In the genomic region with DNA sequence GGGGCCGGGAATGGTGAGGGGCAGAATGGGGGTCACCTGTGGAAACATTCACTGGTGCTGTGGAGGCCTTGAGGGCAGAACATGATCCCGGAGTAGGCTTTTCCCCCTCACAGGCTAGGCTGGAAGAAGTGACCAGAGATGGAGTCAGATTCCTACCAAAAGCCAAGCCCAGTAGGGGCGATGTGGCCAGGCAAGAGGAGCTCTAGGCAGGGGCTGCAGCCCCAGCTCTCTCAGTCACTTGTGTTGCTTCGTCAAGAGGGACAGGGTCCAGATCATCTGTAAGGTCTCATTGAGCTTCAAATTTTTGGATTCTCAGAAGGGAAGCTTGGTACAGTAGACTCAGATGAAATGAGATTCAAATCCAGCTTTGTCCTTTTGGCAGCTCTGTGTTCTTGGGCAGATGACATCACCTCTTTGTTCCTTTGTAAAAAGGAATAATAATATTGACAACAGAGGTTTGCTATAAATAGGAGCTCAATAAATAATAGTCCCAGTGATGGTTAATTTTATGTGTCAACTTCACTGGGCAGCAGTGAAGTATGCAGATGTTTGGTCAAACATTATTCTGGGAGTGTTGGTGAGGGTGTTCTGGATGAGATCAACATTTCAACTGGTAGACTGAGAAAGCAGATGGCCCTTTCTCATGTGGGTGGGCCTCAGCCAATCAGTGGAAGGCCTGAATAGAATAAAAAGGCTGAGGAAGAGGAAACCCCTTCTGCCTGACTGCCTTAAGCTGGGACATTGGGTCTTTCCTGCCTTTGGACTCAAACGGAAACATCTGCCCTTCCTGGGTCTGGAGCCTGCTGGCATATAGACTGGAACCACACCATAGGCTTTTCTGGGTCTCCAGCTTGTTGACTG, we compare ENCODE assay signal across 15 cellular contexts.
"Had no signal": no experiment of that assay in that cellular context is flagged by ENCODE, and none has a peak within 500 bp of the region (broad histone marks: within the 10 kb centered on the region; RNA-seq: fewer than 3 reads in every experiment).

No MANE protein-coding gene starts in this region.

- H3K27me3 ChIP-seq: ascending aorta, esophagus muscularis mucosa, foreskin keratinocyte, heart right ventricle, neural progenitor cell, right atrium auricular region, upper lobe of left lung had no signal

- H3K9ac ChIP-seq: neural progenitor cell, parathyroid adenoma had no signal

- DNase-seq: activated B cell treated with CpG ODN at 0.5 μM for 24 hours; activated CD4-positive, alpha-beta T cell treated with anti-CD3 and anti-CD28 coated beads, Interleukin-2, amount 10 ng/mL, durations not matched to agents 24 days and 14 days; activated naive CD4-positive, alpha-beta T cell treated with Interleukin-2 at 50 U/mL for 16 hours; activated naive CD8-positive, alpha-beta T cell treated with anti-CD3 and anti-CD28 coated beads, Interleukin-2, amount 50 U/mL, for 24 hours; foreskin keratinocyte; heart right ventricle; upper lobe of left lung had no signal

- H3K36me3 ChIP-seq: ascending aorta, esophagus muscularis mucosa, heart right ventricle, neural progenitor cell, right atrium auricular region, upper lobe of left lung had no signal

- H3K79me2 ChIP-seq: parathyroid adenoma had no signal

- H3K27ac ChIP-seq: ascending aorta, esophagus muscularis mucosa, foreskin keratinocyte, heart right ventricle, neural progenitor cell, parathyroid adenoma, right atrium auricular region, upper lobe of left lung had no signal

- H3K4me1 ChIP-seq: ascending aorta, foreskin keratinocyte, parathyroid adenoma, right atrium auricular region, upper lobe of left lung had no signal

- H3K4me2 ChIP-seq: neural progenitor cell had no signal

- FAIRE-seq: bronchial epithelial cell, keratinocyte had no signal

- ATAC-seq: activated naive CD8-positive, alpha-beta T cell treated with anti-CD3 and anti-CD28 coated beads, Interleukin-2, amount 50 U/mL, for 24 hours; foreskin keratinocyte; stimulated activated effector memory CD8-positive, alpha-beta T cell treated with anti-CD3 and anti-CD28 coated beads, Interleukin-12 subunit alpha, Interleukin-12 subunit beta, amount 100 ng/mL, for 72 hours had no signal

- H3K4me3 ChIP-seq: ascending aorta, esophagus muscularis mucosa, heart right ventricle, neural progenitor cell, right atrium auricular region, upper lobe of left lung had no signal

- H2AFZ ChIP-seq: neural progenitor cell, parathyroid adenoma had no signal

- H3K9me3 ChIP-seq: ascending aorta, esophagus muscularis mucosa, heart right ventricle, right atrium auricular region, upper lobe of left lung had no signal
